9 cellular contexts compared by ENCODE assay signal in the genomic region with DNA sequence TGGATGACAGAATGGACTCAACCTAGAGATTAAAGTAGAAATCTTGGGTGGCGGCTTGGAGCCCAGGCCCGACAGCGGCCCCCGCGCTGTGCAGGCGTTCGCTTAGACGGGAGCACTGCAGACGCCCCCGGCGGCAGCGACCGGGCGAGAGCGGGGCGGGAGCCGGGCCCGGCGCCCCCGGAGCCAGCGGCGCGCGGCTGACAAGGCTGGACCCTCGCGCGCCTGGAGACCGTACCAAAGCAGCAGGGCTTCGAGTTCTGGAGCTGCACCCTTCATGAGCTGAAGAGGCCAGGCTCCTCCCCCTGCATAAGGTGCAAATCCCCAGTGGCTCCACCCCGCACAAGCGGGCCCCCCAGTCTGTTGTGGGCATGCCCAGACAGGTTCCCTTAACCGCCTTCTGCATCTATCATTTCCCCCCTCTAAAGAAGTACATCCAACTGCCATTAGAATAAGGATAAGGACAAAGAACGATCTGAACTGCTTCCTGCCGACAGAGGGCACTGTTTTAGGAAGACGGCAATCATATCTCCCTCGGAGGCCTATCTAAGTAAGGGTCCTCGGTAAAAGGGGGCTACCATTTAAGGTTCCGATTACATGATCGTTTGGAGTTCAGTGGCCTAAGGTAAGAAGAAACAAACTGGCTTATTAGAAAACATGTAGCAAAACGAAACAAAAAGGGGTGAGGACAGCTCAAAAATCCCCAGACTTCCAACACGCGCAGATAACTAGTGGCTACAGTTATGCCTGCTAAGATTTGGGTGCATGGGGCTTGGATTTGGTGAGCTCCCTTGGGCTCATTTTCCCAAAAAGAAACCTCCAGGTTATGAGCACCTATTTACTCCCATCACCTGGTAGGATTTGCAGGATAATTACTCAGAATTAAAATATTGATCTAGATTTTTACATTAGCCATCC.
DNase-seq lines count a peak whose midpoint lies in the region; ATAC-seq and TF ChIP-seq lines count a peak whose summit lies in the region.
"Had no signal": no experiment of that assay in that cellular context is flagged by ENCODE, and none has a peak within 500 bp of the region (broad histone marks: within the 10 kb centered on the region; RNA-seq: fewer than 3 reads in every experiment).

No MANE protein-coding gene starts in this region.

- H3K27me3 ChIP-seq in duodenal mucosa (ENCODE audit: control insufficient read depth in 1 of 2, insufficient read depth in 2 of 2, low read length in 2 of 2): no peaks in the 10 kb centered on the region
- H3K27me3 ChIP-seq in psoas muscle (ENCODE audit: insufficient read depth in 3 of 3, low read length in 2 of 3): no peaks in the 10 kb centered on the region

- H3K27me3 Mint-ChIP-seq in activated CD4-positive, alpha-beta T cell treated with anti-CD3 and anti-CD28 coated beads for 36 hours: no peaks in the 10 kb centered on the region

- no peak overlapping the region for H3K27ac Mint-ChIP-seq in activated CD4-positive, alpha-beta T cell treated with anti-CD3 and anti-CD28 coated beads for 36 hours

- H3K36me3 ChIP-seq in duodenal mucosa (ENCODE audit: control insufficient read depth in 1 of 2, insufficient read depth in 2 of 2, low read length in 2 of 2) (no peaks in the 10 kb centered on the region), psoas muscle (ENCODE audit: insufficient read depth in 1 of 2, low read depth in 1 of 2) (no peaks in the 10 kb centered on the region)

- H3K36me3 Mint-ChIP-seq in activated CD4-positive, alpha-beta T cell treated with anti-CD3 and anti-CD28 coated beads for 36 hours (ENCODE audit: low read depth): no peaks in the 10 kb centered on the region

- peaks cover 5 to 13% of the 10 kb centered on the region in 2 donors for H3K9me3 ChIP-seq in duodenal mucosa (ENCODE audit: control insufficient read depth in 1 of 2, low read length in 2 of 2)
- no peaks in the 10 kb centered on the region for H3K9me3 ChIP-seq in psoas muscle

- no peaks in the 10 kb centered on the region for H3K4me1 ChIP-seq in duodenal mucosa (ENCODE audit: control insufficient read depth in 1 of 2, insufficient read depth in 2 of 2, low read length in 2 of 2)
- no peaks in the 10 kb centered on the region for H3K4me1 ChIP-seq in psoas muscle

- ATAC-seq in activated CD4-positive, alpha-beta T cell treated with anti-CD3 and anti-CD28 coated beads for 36 hours: peak; percentile 68
- ATAC-seq in psoas muscle: no peak

- H3K4me3 Mint-ChIP-seq in activated CD4-positive, alpha-beta T cell treated with anti-CD3 and anti-CD28 coated beads for 36 hours: peak overlapping the region; percentile 5

- 46 to 54% (median 54%) methylated on average over 40 to 42 of the region's 42 CpGs for WGBS in psoas muscle, 3 donors

- peak; percentile 43 for DNase-seq in activated CD4-positive, alpha-beta T cell treated with anti-CD3 and anti-CD28 coated beads for 36 hours
- DNase-seq in activated CD4-positive, alpha-beta T cell treated with anti-CD3 and anti-CD28 coated beads for 4 hours: no peak
- peak; percentile 42 for DNase-seq in M059J (ENCODE audit: low read depth)
- DNase-seq in psoas muscle: no peak
- DNase-seq in DMS79 (lab: John Stamatoyannopoulos, UW): no peak
- no peak for DNase-seq in NK-92 treated with Interleukin-12 subunit alpha and Interleukin-12 subunit beta, amount 100 ng/mL, for 24 hours (lab: John Stamatoyannopoulos, UW)
- DNase-seq in DMS79 treated with DMSO at 0.1 percent for 48 hours (lab: John Stamatoyannopoulos, UW): no peak

- H3K9me3 Mint-ChIP-seq in activated CD4-positive, alpha-beta T cell treated with anti-CD3 and anti-CD28 coated beads for 36 hours (ENCODE audit: low read depth): peaks cover 4% of the 10 kb centered on the region

- H3K4me3 ChIP-seq in duodenal mucosa (ENCODE audit: low read depth in 1 of 2, low read length in 2 of 2): peak overlapping the region; percentile 30 to 41
- no peak overlapping the region for H3K4me3 ChIP-seq in psoas muscle
- H3K4me3 ChIP-seq: SK-N-MC had no signal

- POLR2A ChIA-PET in activated CD4-positive, alpha-beta T cell treated with anti-CD3 and anti-CD28 coated beads for 36 hours (lab: Charles Lee): interaction anchor here (0.6 kb wide), 2 partner anchors 45 to 1533 kb away, joined by 3 to 4 read pairs; no protein-coding TSS in a partner anchor

- intact Hi-C loops in activated CD4-positive, alpha-beta T cell treated with anti-CD3 and anti-CD28 coated beads for 36 hours (cut with DNase I, micrococcal nuclease): loop anchor here in 1 of 2 experiments (5.0 kb wide), 1 partner anchor 223 kb away; no protein-coding TSS in a partner anchor
- intact Hi-C loops in psoas muscle (cut with DNase I): no loop called here

- CTCF ChIA-PET in activated CD4-positive, alpha-beta T cell treated with anti-CD3 and anti-CD28 coated beads for 36 hours (lab: Charles Lee): interaction anchor here (0.6 to 2.1 kb wide), 13 partner anchors 9 to 311 kb away, joined by 3 to 11 read pairs (median 4); no protein-coding TSS in a partner anchor

- peaks cover 3% of the 10 kb centered on the region for H3K4me1 Mint-ChIP-seq in activated CD4-positive, alpha-beta T cell treated with anti-CD3 and anti-CD28 coated beads for 36 hours

- H3K27ac ChIP-seq in duodenal mucosa (ENCODE audit: low read depth, low read length) (no peak overlapping the region), psoas muscle (no peak overlapping the region)
- H3K27ac ChIP-seq: SK-N-MC had no signal

- no peak overlapping the region for H3K9ac ChIP-seq in duodenal mucosa (ENCODE audit: low read depth in 1 of 2, low read length in 2 of 2)

- TF ChIP-seq CTCF in psoas muscle (IDR thresholded peaks at IDR 0.05): peak; percentile 15

Comparison
In these comparisons a context has a peak if more than half of its experiments do, and no peak if none do; other contexts are left out.
1. DNase-seq: peak in activated CD4-positive, alpha-beta T cell treated with anti-CD3 and anti-CD28 coated beads for 36 hours (single experiment) and M059J (single experiment); none in activated CD4-positive, alpha-beta T cell treated with anti-CD3 and anti-CD28 coated beads for 4 hours (0 of 2), psoas muscle (0 of 2), DMS79 (single experiment), NK-92 treated with Interleukin-12 subunit alpha and Interleukin-12 subunit beta, amount 100 ng/mL, for 24 hours (single experiment) and DMS79 treated with DMSO at 0.1 percent for 48 hours (single experiment).